ENCODE assay signal across 11 cellular contexts in genomic region chr10:97889461-97890265, GRCh38. TPM values are rescaled to one million over a fixed set of nuclear protein-coding genes. Genes with fewer than 3 reads are reported as not detected.
DNase-seq lines count a peak whose midpoint lies in the region; TF ChIP-seq lines count a peak whose summit lies in the region.
"Had no signal": no experiment of that assay in that cellular context is flagged by ENCODE, and none has a peak within 500 bp of the region (broad histone marks: within the 10 kb centered on the region; RNA-seq: fewer than 3 reads in every experiment).

No MANE protein-coding gene starts in this region.

- H3K27me3 Mint-ChIP-seq in chondrocyte (ENCODE audit: low read depth) = no peaks in the 10 kb centered on the region
- H3K27me3 Mint-ChIP-seq in nephron progenitor cell (ENCODE audit: low read depth, poor library complexity) = peaks cover 16% of the 10 kb centered on the region
- H3K27me3 Mint-ChIP-seq in activated CD4-positive, alpha-beta T cell treated with anti-CD3 and anti-CD28 coated beads, Interleukin-2, amount 10 ng/mL, durations not matched to agents 24 days and 14 days = peaks cover 5% of the 10 kb centered on the region

- H3K4me1 Mint-ChIP-seq in chondrocyte (ENCODE audit: low read depth) (peaks cover 35% of the 10 kb centered on the region), nephron progenitor cell (peaks cover 62% of the 10 kb centered on the region)
- H3K4me1 Mint-ChIP-seq in activated CD4-positive, alpha-beta T cell treated with anti-CD3 and anti-CD28 coated beads, Interleukin-2, amount 10 ng/mL, durations not matched to agents 24 days and 14 days = no peaks in the 10 kb centered on the region

- no peaks in the 10 kb centered on the region for H3K9me3 Mint-ChIP-seq in chondrocyte (ENCODE audit: low read depth)
- no peaks in the 10 kb centered on the region for H3K9me3 Mint-ChIP-seq in nephron progenitor cell
- no peaks in the 10 kb centered on the region for H3K9me3 Mint-ChIP-seq in activated CD4-positive, alpha-beta T cell treated with anti-CD3 and anti-CD28 coated beads, Interleukin-2, amount 10 ng/mL, durations not matched to agents 24 days and 14 days
- H3K9me3 Mint-ChIP-seq: nephron had no signal

- no peak for TF ChIP-seq CTCF in chondrocyte (IDR thresholded peaks at IDR 0.05)
- no peak for TF ChIP-seq CTCF in nephron progenitor cell (IDR thresholded peaks at IDR 0.05)

- peak overlapping the region; percentile 88 for H3K27ac Mint-ChIP-seq in chondrocyte (ENCODE audit: unreplicated experiment)
- H3K27ac Mint-ChIP-seq in nephron progenitor cell = peak overlapping the region; percentile 69
- no peak overlapping the region for H3K27ac Mint-ChIP-seq in activated CD4-positive, alpha-beta T cell treated with anti-CD3 and anti-CD28 coated beads, Interleukin-2, amount 10 ng/mL, durations not matched to agents 24 days and 14 days
- H3K27ac Mint-ChIP-seq: T-helper 17 cell had no signal

- H3K4me3 Mint-ChIP-seq in chondrocyte (ENCODE audit: unreplicated experiment) = no peak overlapping the region
- peak overlapping the region; percentile 18 for H3K4me3 Mint-ChIP-seq in nephron progenitor cell
- no peak overlapping the region for H3K4me3 Mint-ChIP-seq in activated CD4-positive, alpha-beta T cell treated with anti-CD3 and anti-CD28 coated beads, Interleukin-2, amount 10 ng/mL, durations not matched to agents 24 days and 14 days
- H3K4me3 Mint-ChIP-seq: nephron, T-helper 17 cell had no signal

- intact Hi-C loops in activated CD4-positive, alpha-beta T cell treated with anti-CD3 and anti-CD28 coated beads, Interleukin-2, amount 10 ng/mL, durations not matched to agents 24 days and 14 days (cut with micrococcal nuclease) = no loop called here

- DNase-seq in ELR (ENCODE audit: low read depth) (peak; percentile 84), NCI-H187 treated with DMSO at 0.1 percent for 48 hours (lab: John Stamatoyannopoulos, UW) (peak; percentile 41), chondrocyte (ENCODE audit: low spot score) (no peak), nephron progenitor cell (peak; percentile 51), midbrain (lab: John Stamatoyannopoulos, UW) (no peak), occipital lobe (lab: John Stamatoyannopoulos, UW) (no peak)
- DNase-seq in activated CD4-positive, alpha-beta T cell treated with anti-CD3 and anti-CD28 coated beads, Interleukin-2, amount 10 ng/mL, durations not matched to agents 24 days and 14 days = no peak
- DNase-seq in effector CD8-positive, alpha-beta T cell (lab: John Stamatoyannopoulos, UW) = no peak
- DNase-seq: T-helper 17 cell had no signal

- no peaks in the 10 kb centered on the region for H3K36me3 Mint-ChIP-seq in chondrocyte (ENCODE audit: low read depth)
- H3K36me3 Mint-ChIP-seq in nephron progenitor cell (ENCODE audit: low read depth) = no peaks in the 10 kb centered on the region
- H3K36me3 Mint-ChIP-seq in activated CD4-positive, alpha-beta T cell treated with anti-CD3 and anti-CD28 coated beads, Interleukin-2, amount 10 ng/mL, durations not matched to agents 24 days and 14 days (ENCODE audit: low read depth) = no peaks in the 10 kb centered on the region

RNA-seq across cellular contexts. Expression of gene GOLGA7B, which starts 40.0 kb away (rescaled TPM):
- total RNA-seq in chondrocyte (0.12 to 0.27 TPM (median 0.13 TPM) in 3 replicates), occipital lobe (11.9 TPM)
- total RNA-seq in activated CD4-positive, alpha-beta T cell treated with anti-CD3 and anti-CD28 coated beads, Interleukin-2, amount 10 ng/mL, durations not matched to agents 24 days and 14 days = 0.33 and 0.37 TPM in 2 replicates
- total RNA-seq: GM12878 had no signal

Comparison
In these comparisons a context has a peak if more than half of its experiments do, and no peak if none do; other contexts are left out.
1. DNase-seq: peak in ELR (single experiment), NCI-H187 treated with DMSO at 0.1 percent for 48 hours (single experiment) and nephron progenitor cell (single experiment); none in chondrocyte (single experiment), midbrain (single experiment), occipital lobe (single experiment), activated CD4-positive, alpha-beta T cell treated with anti-CD3 and anti-CD28 coated beads, Interleukin-2, amount 10 ng/mL, durations not matched to agents 24 days and 14 days (single experiment) and effector CD8-positive, alpha-beta T cell (single experiment).